14 cellular contexts compared by ENCODE assay signal in the genomic region with DNA sequence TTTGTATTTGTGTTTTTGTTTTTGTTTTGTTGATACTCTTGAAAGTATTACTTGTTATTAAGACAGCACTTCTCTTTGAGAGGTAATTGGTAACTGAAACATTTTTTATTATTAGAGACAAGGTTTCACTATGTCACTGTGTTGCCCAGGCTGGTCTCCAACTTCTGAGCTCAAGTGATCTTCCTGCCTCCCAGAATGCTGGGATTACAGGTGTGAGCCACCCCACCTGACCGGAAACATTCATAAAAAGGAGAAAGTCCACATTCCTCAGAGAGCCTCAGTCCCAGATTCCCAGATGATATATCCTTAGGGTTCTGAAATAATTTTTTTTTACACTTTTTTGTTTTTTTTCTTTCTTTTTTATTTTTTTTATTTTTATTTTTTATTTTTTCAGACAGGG. TPM values are rescaled to one million over a fixed set of nuclear protein-coding genes. Genes with fewer than 3 reads are reported as not detected.
DNase-seq lines count a peak whose midpoint lies in the region; ATAC-seq and TF ChIP-seq lines count a peak whose summit lies in the region.
"Had no signal": no experiment of that assay in that cellular context is flagged by ENCODE, and none has a peak within 500 bp of the region (broad histone marks: within the 10 kb centered on the region; RNA-seq: fewer than 3 reads in every experiment).

No MANE protein-coding gene starts in this region.

- peak overlapping the region; percentile 36; the same call in 1 of the 2 replicates for H3K4me2 ChIP-seq in PC-9

- H4K20me1 ChIP-seq in PC-9 (ENCODE audit: insufficient read depth) = no peaks in the 10 kb centered on the region

- peaks cover 67% of the 10 kb centered on the region for H3K79me2 ChIP-seq in PC-9 (ENCODE audit: low read depth)

- DNase-seq in GM12864 (ENCODE audit: low read depth) = no peak
- DNase-seq in PC-9 = peak in 1 of 2 experiments; percentile 31
- DNase-seq in left lobe of liver (ENCODE audit: low spot score) = no peak
- DNase-seq: activated gamma-delta T cell; cortex of kidney; DMS153; foreskin melanocyte; left lung; NCI-H2081 treated with DMSO at 0.1 percent for 48 hours; stimulated activated CD4-positive, alpha-beta T cell treated with anti-CD3 and anti-CD28 coated beads, Interleukin-2, amount 100 ng/mL, for 48 hours had no signal

- ATAC-seq in HG03354 (IDR thresholded peaks at IDR 0.05; ENCODE audit: poor library complexity, severe bottlenecking, unreplicated experiment) (no peak), left lobe of liver (no peak), GM18511 (IDR thresholded peaks at IDR 0.05; ENCODE audit: unreplicated experiment) (no peak)
- ATAC-seq: left lung had no signal

- H3K9me3 ChIP-seq in PC-9 (ENCODE audit: insufficient read depth, low read depth) (no peaks in the 10 kb centered on the region), mucosa of rectum (ENCODE audit: control insufficient read depth in 2 of 2, low read length in 2 of 2) (no peaks in the 10 kb centered on the region)
- H3K9me3 ChIP-seq: left lung had no signal

- H3K36me3 ChIP-seq in PC-9 (ENCODE audit: low read depth) (no peaks in the 10 kb centered on the region), mucosa of rectum (ENCODE audit: control insufficient read depth in 2 of 2, insufficient read depth in 2 of 2, low read length in 2 of 2) (no peaks in the 10 kb centered on the region)

- no peak overlapping the region for H3K9ac ChIP-seq in mucosa of rectum (ENCODE audit: low read depth in 1 of 2, low read length in 2 of 2)
- H3K9ac ChIP-seq: parathyroid adenoma had no signal

- H3K27me3 ChIP-seq in PC-9 (ENCODE audit: insufficient read depth, low read depth) (no peaks in the 10 kb centered on the region), mucosa of rectum (ENCODE audit: control insufficient read depth in 2 of 2, insufficient read depth in 2 of 2, low read length in 2 of 2) (no peaks in the 10 kb centered on the region)

- TF ChIP-seq CTCF in GM12864 (IDR thresholded peaks at IDR 0.05; ENCODE audit: low read depth, low read length, missing control alignments) (no peak), PC-9 (conservative IDR thresholded peaks at IDR 0.05) (no peak)

- peak overlapping the region; percentile 84; the same call in 1 of the 2 replicates for H3K4me3 ChIP-seq in GM12864 (ENCODE audit: low read depth, low read length)
- H3K4me3 ChIP-seq in PC-9 = no peak overlapping the region
- no peak overlapping the region for H3K4me3 ChIP-seq in mucosa of rectum (ENCODE audit: low read length in 2 of 2)
- H3K4me3 ChIP-seq: left lung had no signal

- H3F3A ChIP-seq in PC-9 (ENCODE audit: insufficient read depth, low read depth) = peaks cover 19% of the 10 kb centered on the region; the same call in 1 of the 2 replicates

- intact Hi-C loops in PC-9 (cut with micrococcal nuclease; ENCODE audit: unreplicated experiment) = loop anchor here (5.0 kb wide), 1 partner anchor 263 kb away; no protein-coding TSS in a partner anchor

- H2AFZ ChIP-seq in PC-9 = no peak overlapping the region
- H2AFZ ChIP-seq: parathyroid adenoma had no signal

- no peaks in the 10 kb centered on the region for H3K9me2 ChIP-seq in PC-9 (ENCODE audit: insufficient read depth)

- CTCF ChIA-PET in PC-9 (lab: Charles Lee) = no interaction called here

- BruUV-seq in PC-9 (replicated peaks; lab: Mats Ljungman, UMichigan) = TSS peak; percentile 19

- H3K27ac ChIP-seq in PC-9 (0 out of 2 replicates have a peak overlapping the region, but pooled peaks have one; percentile 16), mucosa of rectum (ENCODE audit: low read depth in 2 of 2, low read length in 2 of 2) (peak overlapping the region; percentile 55 to 56)
- H3K27ac ChIP-seq: left lung, parathyroid adenoma had no signal

- POLR2A ChIA-PET in PC-9 (lab: Charles Lee; ENCODE audit: unreplicated experiment) = interaction anchor here (0.6 kb wide), 2 partner anchors 38 to 211 kb away, joined by 3 to 10 read pairs; no protein-coding TSS in a partner anchor

- peaks cover 23% of the 10 kb centered on the region for H3K4me1 ChIP-seq in PC-9 (replicated peaks; ENCODE audit: insufficient read depth)
- H3K4me1 ChIP-seq in mucosa of rectum (ENCODE audit: control insufficient read depth in 2 of 2, insufficient read depth in 2 of 2, low read length in 2 of 2) = peaks cover 5 to 19% of the 10 kb centered on the region in 2 donors
- H3K4me1 ChIP-seq: parathyroid adenoma had no signal

RNA-seq across cellular contexts. Expression of a gene that starts 2.7 kb away (rescaled TPM):
- total RNA-seq in PC-9 (2021) (56.0 and 63.7 TPM in 2 replicates), left lobe of liver (16.5 TPM)

RNA-seq across cellular contexts. Expression of a gene that starts 25.8 kb away (rescaled TPM):
- total RNA-seq in PC-9 (2021) = 0.59 and 1.4 TPM in 2 replicates
- 0.96 TPM for total RNA-seq in left lobe of liver

RNA-seq across cellular contexts. Expression of a gene that starts 38.0 kb away (rescaled TPM):
- 21.3 and 31.4 TPM in 2 replicates for total RNA-seq in PC-9 (2021)
- 21.9 TPM for total RNA-seq in left lobe of liver

RNA-seq across cellular contexts. Expression of a gene that starts 54.4 kb away (rescaled TPM):
- total RNA-seq in PC-9 (2021) (60.2 and 79.8 TPM in 2 replicates), left lobe of liver (27.9 TPM)

RNA-seq across cellular contexts. Expression of a gene that starts 54.6 kb away (rescaled TPM):
- 22.4 and 26.2 TPM in 2 replicates for total RNA-seq in PC-9 (2021)
- 17.2 TPM for total RNA-seq in left lobe of liver
